ENCODE assay signal across 12 cellular contexts in the genomic region with DNA sequence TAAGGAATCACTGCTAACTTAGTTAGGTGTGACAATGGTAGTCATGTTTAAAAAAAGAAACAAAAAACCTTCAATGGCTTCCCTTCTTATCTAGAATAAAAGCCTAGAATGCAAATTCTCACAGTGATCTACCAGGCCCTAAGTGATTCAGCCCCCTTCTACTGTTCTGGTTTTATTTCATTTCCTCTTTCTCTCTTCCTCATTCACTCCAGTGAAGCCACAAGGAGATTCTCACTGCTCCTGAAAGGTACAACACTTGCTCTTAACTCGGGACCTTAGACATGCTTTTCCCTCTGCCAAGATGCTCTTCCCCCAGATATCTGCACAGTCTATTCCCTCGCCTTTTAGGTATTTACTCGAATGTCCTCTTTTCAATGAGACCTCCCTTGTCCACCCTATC. TPM values are rescaled to one million over a fixed set of nuclear protein-coding genes. Genes with fewer than 3 reads are reported as not detected.
A peak's percentile ranks its signal among the peaks of the same experiment; 100 is the strongest.
DNase-seq lines count a peak whose midpoint lies in the region; ATAC-seq, FAIRE-seq and TF ChIP-seq lines count a peak whose summit lies in the region.
"Had no signal": no experiment of that assay in that cellular context is flagged by ENCODE, and none has a peak within 500 bp of the region (broad histone marks: within the 10 kb centered on the region; RNA-seq: fewer than 3 reads in every experiment).

No MANE protein-coding gene starts in this region.

- no peaks in the 10 kb centered on the region for H3K27me3 Mint-ChIP-seq in memory B cell

- no peaks in the 10 kb centered on the region for H4K20me1 ChIP-seq in HepG2 (ENCODE audit: insufficient read depth, low read length)

- H3K4me1 ChIP-seq in HepG2 (ENCODE audit: insufficient read depth, low read length) = peaks cover 35% of the 10 kb centered on the region

- H3K9me3 ChIP-seq in WERI-Rb-1 (ENCODE audit: severe bottlenecking) = no peaks in the 10 kb centered on the region
- no peaks in the 10 kb centered on the region for H3K9me3 ChIP-seq in HepG2 (ENCODE audit: low read length)
- H3K9me3 ChIP-seq: tibial artery had no signal

- no peak overlapping the region for H2AFZ ChIP-seq in HepG2 (ENCODE audit: low read length)

- peaks cover 14% of the 10 kb centered on the region for H3K79me2 ChIP-seq in HepG2 (ENCODE audit: insufficient read depth, low read length)

- in situ Hi-C loops in HepG2 (cut with HindIII; ENCODE audit: extremely low pct_ligation_motif_present, low pct_unique_long_range_greater_than_20kb) = no loop called here

- H3K36me3 ChIP-seq in GM06990 (ENCODE audit: control insufficient read depth, insufficient read depth, low read length) (peaks cover 8% of the 10 kb centered on the region), WERI-Rb-1 (peaks cover 31% of the 10 kb centered on the region), HepG2 (replicated peaks in 1 of 2; ENCODE audit: control insufficient read depth in 1 of 2, insufficient read depth in 2 of 2, low read length in 2 of 2) (peaks cover under 1 to 21% of the 10 kb centered on the region in 2 experiments; a peak in 3 of 5 replicates)

- no peaks in the 10 kb centered on the region for H3K27me3 ChIP-seq in GM06990 (replicated peaks; ENCODE audit: control insufficient read depth, insufficient read depth, low read length)
- no peaks in the 10 kb centered on the region for H3K27me3 ChIP-seq in WERI-Rb-1 (ENCODE audit: insufficient read depth, low read depth, severe bottlenecking)
- H3K27me3 ChIP-seq in HepG2 (ENCODE audit: control insufficient read depth in 1 of 2, insufficient read depth in 2 of 2, low read length in 2 of 2) = no peaks in the 10 kb centered on the region
- H3K27me3 ChIP-seq: tibial artery had no signal

- H3K9ac ChIP-seq in HepG2 (ENCODE audit: insufficient read depth, low read depth, low read length) = no peak overlapping the region

- no peak for FAIRE-seq in HepG2 (lab: Jason Lieb, UNC)
- FAIRE-seq: kidney had no signal

- peak overlapping the region; percentile 37 for H3K4me3 ChIP-seq in GM06990 (replicated peaks; ENCODE audit: low read depth, low read length)
- H3K4me3 ChIP-seq in WERI-Rb-1 (ENCODE audit: low read depth, low read length) = no peak overlapping the region
- H3K4me3 ChIP-seq in HepG2 (replicated peaks in 1 of 3; ENCODE audit: insufficient read depth in 1 of 3, low read depth in 2 of 3, low read length in 3 of 3) = no peak overlapping the region
- H3K4me3 ChIP-seq: tibial artery had no signal

- no peak for TF ChIP-seq EP300 in HepG2 (IDR thresholded peaks at IDR 0.05; ENCODE audit: low read depth in 2 of 2, low read length in 2 of 2)
- TF ChIP-seq EP300 in HepG2 (CRISPR knock-in tag; IDR thresholded peaks at IDR 0.05; ENCODE audit: borderline replicate concordance) = no peak

- 95% methylated on average over 3 of the region's 3 CpGs for WGBS in HepG2 (ENCODE audit: low lambda C conversion rate)

- no peak overlapping the region for H3K27ac ChIP-seq in WERI-Rb-1
- no peak overlapping the region for H3K27ac ChIP-seq in HepG2 (ENCODE audit: extremely low read length, insufficient read depth, low read length)
- H3K27ac ChIP-seq: tibial artery had no signal

- peak overlapping the region; percentile 83 for H3K27ac Mint-ChIP-seq in memory B cell

- no TSS peak for BruUV-seq in HepG2 (replicated peaks; lab: Mats Ljungman, UMichigan)

- H3K4me1 Mint-ChIP-seq in memory B cell = peaks cover 33% of the 10 kb centered on the region

- ATAC-seq in GM21423 (IDR thresholded peaks at IDR 0.05; ENCODE audit: unreplicated experiment) = peak; percentile 38
- peak; percentile 70 for ATAC-seq in memory B cell (ENCODE audit: low read depth)
- ATAC-seq in HepG2 = no peak

- DNase-seq in GM06990 (ENCODE audit: extremely low read depth, insufficient read length) (peak; percentile 53), SIG-M5 treated with dmso at 0.1 percent for 504 hours (lab: John Stamatoyannopoulos, UW; ENCODE audit: unreplicated experiment) (peak; percentile 88), memory B cell (ENCODE audit: low spot score in 2 of 2) (no peak), WERI-Rb-1 (no peak), HepG2 (ENCODE audit: low spot score) (no peak)
- DNase-seq in activated effector memory CD4-positive, alpha-beta T cell treated with anti-CD3 and anti-CD28 coated beads, Interleukin-2, amount 50 U/mL, for 16 hours = no peak
- DNase-seq: caudate nucleus, kidney, NCI-H2029, nucleus accumbens, tibial artery had no signal

- no peak for TF ChIP-seq RAD21 in HepG2 (CRISPR knock-in tag; IDR thresholded peaks at IDR 0.05)

- H3K36me3 Mint-ChIP-seq in memory B cell = peaks cover 8% of the 10 kb centered on the region

- H3K9me3 Mint-ChIP-seq in memory B cell = no peaks in the 10 kb centered on the region

- POLR2A ChIA-PET in HepG2 (lab: Yijun Ruan, JAX) = no interaction called here

- TF ChIP-seq CTCF in GM06990 (IDR thresholded peaks at IDR 0.05; ENCODE audit: insufficient read depth, low read length, poor library complexity, severe bottlenecking) (no peak), WERI-Rb-1 (IDR thresholded peaks at IDR 0.05; ENCODE audit: low read depth, low read length) (no peak), HepG2 (CRISPR knock-in tag; IDR thresholded peaks at IDR 0.05) (no peak)

- peak overlapping the region; percentile 51 for H3K4me3 Mint-ChIP-seq in memory B cell

- CTCF ChIA-PET in HepG2 (lab: Yijun Ruan, JAX; ENCODE audit: low intra/inter-chr PET ratio, low total read pairs) = no interaction called here

- no peak overlapping the region for H3K4me2 ChIP-seq in HepG2 (ENCODE audit: low read depth, low read length)

- intact Hi-C loops in HepG2 (cut with micrococcal nuclease; ENCODE audit: unreplicated experiment) = no loop called here

- no peak for TF ChIP-seq POLR2A in HepG2 (IDR thresholded peaks at IDR 0.05; ENCODE audit: insufficient read depth in 1 of 2, low read depth in 2 of 2, low read length in 2 of 2)

RNA-seq across cellular contexts. Expression of gene PIGS, which starts 3.7 kb away (rescaled TPM):
- total RNA-seq in HepG2 (2016; rRNA removed; fragmentation: Illumina TruSeq; extraction: Trizol) = 26.6 and 42.6 TPM in 2 replicates
- total RNA-seq in HepG2 (2016; cell fraction: cytosol; rRNA removed; fragmentation: Illumina TruSeq; extraction: Trizol; ENCODE audit: low read depth) = 13.9 and 14.3 TPM in 2 replicates
- 23.4 and 47.4 TPM in 2 replicates for total RNA-seq in HepG2 (2016; cell fraction: insoluble cytoplasmic fraction; rRNA removed; fragmentation: Illumina TruSeq; extraction: Trizol)
- 32.6 and 37.9 TPM in 2 replicates for total RNA-seq in HepG2 (2016; cell fraction: membrane; rRNA removed; fragmentation: Illumina TruSeq; extraction: Trizol)
- 34.6 and 36.1 TPM in 2 replicates for total RNA-seq in HepG2 (2016; cell fraction: nucleus; rRNA removed; fragmentation: Illumina TruSeq; extraction: Trizol)
- 23.5 and 31.7 TPM in 2 replicates for polyA plus RNA-seq in HepG2 (2011; rRNA removed)
- 29.9 and 34.2 TPM in 2 replicates for polyA plus RNA-seq in HepG2 (2011; cell fraction: cytosol; rRNA removed)
- 62.5 and 62.8 TPM in 2 replicates for polyA plus RNA-seq in HepG2 (2011; cell fraction: nucleus; rRNA removed)
- 58.2 and 68.5 TPM in 2 replicates for polyA plus RNA-seq in HepG2 (2012)
- 17.4 and 20.1 TPM in 2 replicates for polyA plus RNA-seq in HepG2 (2016; cell fraction: cytosol; fragmentation: Illumina TruSeq; extraction: Trizol; ENCODE audit: low read depth)
- polyA plus RNA-seq in HepG2 (2016; cell fraction: insoluble cytoplasmic fraction; fragmentation: Illumina TruSeq; extraction: Trizol; ENCODE audit: low read depth) = 27.8 and 30.3 TPM in 2 replicates
- 34.6 and 35.4 TPM in 2 replicates for polyA plus RNA-seq in HepG2 (2016; cell fraction: membrane; fragmentation: Illumina TruSeq; extraction: Trizol; ENCODE audit: low read depth)
- 62.4 and 64.1 TPM in 2 replicates for polyA plus RNA-seq in HepG2 (2016; cell fraction: nucleus; fragmentation: Illumina TruSeq; extraction: Trizol; ENCODE audit: insufficient read depth, low read depth)
- polyA minus RNA-seq in HepG2 (2011; rRNA and poly(A)+ RNA removed; ENCODE audit: low replicate concordance) = 43.4 and 53.5 TPM in 2 replicates
- polyA minus RNA-seq in HepG2 (2011; cell fraction: cytosol; rRNA and poly(A)+ RNA removed) = 22.6 and 26.6 TPM in 2 replicates
- 19.8 and 27.0 TPM in 2 replicates for polyA minus RNA-seq in HepG2 (2011; cell fraction: nucleus; rRNA and poly(A)+ RNA removed)

RNA-seq across cellular contexts. Expression of gene ALDOC, which starts 9.1 kb away (rescaled TPM):
- 15.4 and 16.9 TPM in 2 replicates for total RNA-seq in HepG2 (2016; rRNA removed; fragmentation: Illumina TruSeq; extraction: Trizol)
- total RNA-seq in HepG2 (2016; cell fraction: cytosol; rRNA removed; fragmentation: Illumina TruSeq; extraction: Trizol; ENCODE audit: low read depth) = 1.9 and 2.3 TPM in 2 replicates
- 14.8 and 19.1 TPM in 2 replicates for total RNA-seq in HepG2 (2016; cell fraction: insoluble cytoplasmic fraction; rRNA removed; fragmentation: Illumina TruSeq; extraction: Trizol)
- 3.6 and 4.1 TPM in 2 replicates for total RNA-seq in HepG2 (2016; cell fraction: membrane; rRNA removed; fragmentation: Illumina TruSeq; extraction: Trizol)
- 5.5 and 6.5 TPM in 2 replicates for total RNA-seq in HepG2 (2016; cell fraction: nucleus; rRNA removed; fragmentation: Illumina TruSeq; extraction: Trizol)
- polyA plus RNA-seq in HepG2 (2011; rRNA removed) = 60.9 and 86.5 TPM in 2 replicates
- polyA plus RNA-seq in HepG2 (2011; cell fraction: cytosol; rRNA removed) = 88.3 and 89.2 TPM in 2 replicates
- 58.5 and 80.1 TPM in 2 replicates for polyA plus RNA-seq in HepG2 (2011; cell fraction: nucleus; rRNA removed)
- 60.0 and 69.4 TPM in 2 replicates for polyA plus RNA-seq in HepG2 (2012)
- polyA plus RNA-seq in HepG2 (2016; cell fraction: cytosol; fragmentation: Illumina TruSeq; extraction: Trizol; ENCODE audit: low read depth) = 2.0 and 2.3 TPM in 2 replicates
- 19.5 and 24.0 TPM in 2 replicates for polyA plus RNA-seq in HepG2 (2016; cell fraction: insoluble cytoplasmic fraction; fragmentation: Illumina TruSeq; extraction: Trizol; ENCODE audit: low read depth)
- 2.4 and 2.9 TPM in 2 replicates for polyA plus RNA-seq in HepG2 (2016; cell fraction: membrane; fragmentation: Illumina TruSeq; extraction: Trizol; ENCODE audit: low read depth)
- 7.6 and 8.5 TPM in 2 replicates for polyA plus RNA-seq in HepG2 (2016; cell fraction: nucleus; fragmentation: Illumina TruSeq; extraction: Trizol; ENCODE audit: insufficient read depth, low read depth)
- polyA minus RNA-seq in HepG2 (2011; rRNA and poly(A)+ RNA removed; ENCODE audit: low replicate concordance) = 18.8 and 112 TPM in 2 replicates
- polyA minus RNA-seq in HepG2 (2011; cell fraction: cytosol; rRNA and poly(A)+ RNA removed) = 37.7 and 51.5 TPM in 2 replicates
- polyA minus RNA-seq in HepG2 (2011; cell fraction: nucleus; rRNA and poly(A)+ RNA removed) = 11.8 and 17.7 TPM in 2 replicates

RNA-seq across cellular contexts. Expression of gene UNC119, which starts 15.2 kb away (rescaled TPM):
- total RNA-seq in HepG2 (2016; rRNA removed; fragmentation: Illumina TruSeq; extraction: Trizol) = 7.8 and 10.4 TPM in 2 replicates
- 5.0 and 5.9 TPM in 2 replicates for total RNA-seq in HepG2 (2016; cell fraction: cytosol; rRNA removed; fragmentation: Illumina TruSeq; extraction: Trizol; ENCODE audit: low read depth)
- 8.0 and 10.9 TPM in 2 replicates for total RNA-seq in HepG2 (2016; cell fraction: insoluble cytoplasmic fraction; rRNA removed; fragmentation: Illumina TruSeq; extraction: Trizol)
- 7.4 and 9.1 TPM in 2 replicates for total RNA-seq in HepG2 (2016; cell fraction: membrane; rRNA removed; fragmentation: Illumina TruSeq; extraction: Trizol)
- 9.3 and 10.1 TPM in 2 replicates for total RNA-seq in HepG2 (2016; cell fraction: nucleus; rRNA removed; fragmentation: Illumina TruSeq; extraction: Trizol)
- 57.6 and 63.1 TPM in 2 replicates for polyA plus RNA-seq in HepG2 (2011; rRNA removed)
- 25.1 and 34.9 TPM in 2 replicates for polyA plus RNA-seq in HepG2 (2011; cell fraction: cytosol; rRNA removed)
- polyA plus RNA-seq in HepG2 (2011; cell fraction: nucleus; rRNA removed) = 72.7 and 85.1 TPM in 2 replicates
- 7.3 and 9.0 TPM in 2 replicates for polyA plus RNA-seq in HepG2 (2012)
- 6.0 and 6.7 TPM in 2 replicates for polyA plus RNA-seq in HepG2 (2016; cell fraction: cytosol; fragmentation: Illumina TruSeq; extraction: Trizol; ENCODE audit: low read depth)
- polyA plus RNA-seq in HepG2 (2016; cell fraction: insoluble cytoplasmic fraction; fragmentation: Illumina TruSeq; extraction: Trizol; ENCODE audit: low read depth) = 12.0 and 13.5 TPM in 2 replicates
- polyA plus RNA-seq in HepG2 (2016; cell fraction: membrane; fragmentation: Illumina TruSeq; extraction: Trizol; ENCODE audit: low read depth) = 9.2 and 10.9 TPM in 2 replicates
- polyA plus RNA-seq in HepG2 (2016; cell fraction: nucleus; fragmentation: Illumina TruSeq; extraction: Trizol; ENCODE audit: insufficient read depth, low read depth) = 18.0 and 19.4 TPM in 2 replicates
- 33.6 and 62.8 TPM in 2 replicates for polyA minus RNA-seq in HepG2 (2011; rRNA and poly(A)+ RNA removed; ENCODE audit: low replicate concordance)
- polyA minus RNA-seq in HepG2 (2011; cell fraction: cytosol; rRNA and poly(A)+ RNA removed) = 6.5 and 12.7 TPM in 2 replicates
- 30.0 and 33.3 TPM in 2 replicates for polyA minus RNA-seq in HepG2 (2011; cell fraction: nucleus; rRNA and poly(A)+ RNA removed)

RNA-seq across cellular contexts. Expression of gene SPAG5, which starts 31.2 kb away (rescaled TPM):
- total RNA-seq in HepG2 (2016; rRNA removed; fragmentation: Illumina TruSeq; extraction: Trizol) = 98.0 and 105 TPM in 2 replicates
- 14.6 and 16.2 TPM in 2 replicates for total RNA-seq in HepG2 (2016; cell fraction: cytosol; rRNA removed; fragmentation: Illumina TruSeq; extraction: Trizol; ENCODE audit: low read depth)
- total RNA-seq in HepG2 (2016; cell fraction: insoluble cytoplasmic fraction; rRNA removed; fragmentation: Illumina TruSeq; extraction: Trizol) = 98.5 and 112 TPM in 2 replicates
- 35.4 and 39.1 TPM in 2 replicates for total RNA-seq in HepG2 (2016; cell fraction: membrane; rRNA removed; fragmentation: Illumina TruSeq; extraction: Trizol)
- 89.1 and 95.8 TPM in 2 replicates for total RNA-seq in HepG2 (2016; cell fraction: nucleus; rRNA removed; fragmentation: Illumina TruSeq; extraction: Trizol)
- 28.2 and 41.4 TPM in 2 replicates for polyA plus RNA-seq in HepG2 (2011; rRNA removed)
- polyA plus RNA-seq in HepG2 (2011; cell fraction: cytosol; rRNA removed) = 22.7 and 32.5 TPM in 2 replicates
- 69.4 and 110 TPM in 2 replicates for polyA plus RNA-seq in HepG2 (2011; cell fraction: nucleus; rRNA removed)
- polyA plus RNA-seq in HepG2 (2012) = 16.1 and 27.4 TPM in 2 replicates
- 9.9 and 10.2 TPM in 2 replicates for polyA plus RNA-seq in HepG2 (2016; cell fraction: cytosol; fragmentation: Illumina TruSeq; extraction: Trizol; ENCODE audit: low read depth)
- polyA plus RNA-seq in HepG2 (2016; cell fraction: insoluble cytoplasmic fraction; fragmentation: Illumina TruSeq; extraction: Trizol; ENCODE audit: low read depth) = 92.8 and 96.1 TPM in 2 replicates
- polyA plus RNA-seq in HepG2 (2016; cell fraction: membrane; fragmentation: Illumina TruSeq; extraction: Trizol; ENCODE audit: low read depth) = 20.0 and 23.8 TPM in 2 replicates
- 145 and 148 TPM in 2 replicates for polyA plus RNA-seq in HepG2 (2016; cell fraction: nucleus; fragmentation: Illumina TruSeq; extraction: Trizol; ENCODE audit: insufficient read depth, low read depth)
- polyA minus RNA-seq in HepG2 (2011; rRNA and poly(A)+ RNA removed; ENCODE audit: low replicate concordance) = 67.2 and 287 TPM in 2 replicates
- polyA minus RNA-seq in HepG2 (2011; cell fraction: cytosol; rRNA and poly(A)+ RNA removed) = 18.6 and 22.3 TPM in 2 replicates
- 59.9 and 64.0 TPM in 2 replicates for polyA minus RNA-seq in HepG2 (2011; cell fraction: nucleus; rRNA and poly(A)+ RNA removed)

RNA-seq across cellular contexts. Expression of gene RSKR, which starts 46.4 kb away (rescaled TPM):
- 1.9 and 5.0 TPM in 2 replicates for total RNA-seq in HepG2 (2016; rRNA removed; fragmentation: Illumina TruSeq; extraction: Trizol)
- 0.62 and 1.0 TPM in 2 replicates for total RNA-seq in HepG2 (2016; cell fraction: cytosol; rRNA removed; fragmentation: Illumina TruSeq; extraction: Trizol; ENCODE audit: low read depth)
- total RNA-seq in HepG2 (2016; cell fraction: insoluble cytoplasmic fraction; rRNA removed; fragmentation: Illumina TruSeq; extraction: Trizol) = 0.83 and 5.2 TPM in 2 replicates
- total RNA-seq in HepG2 (2016; cell fraction: membrane; rRNA removed; fragmentation: Illumina TruSeq; extraction: Trizol) = 0.48 and 0.93 TPM in 2 replicates
- total RNA-seq in HepG2 (2016; cell fraction: nucleus; rRNA removed; fragmentation: Illumina TruSeq; extraction: Trizol) = 12.3 and 13.9 TPM in 2 replicates
- 8.6 and 10.4 TPM in 2 replicates for polyA plus RNA-seq in HepG2 (2011; rRNA removed)
- polyA plus RNA-seq in HepG2 (2011; cell fraction: cytosol; rRNA removed) = 1.6 TPM in 2 replicates
- polyA plus RNA-seq in HepG2 (2011; cell fraction: nucleus; rRNA removed) = 39.0 and 41.5 TPM in 2 replicates
- polyA plus RNA-seq in HepG2 (2012) = 3.7 and 5.6 TPM in 2 replicates
- 0.03 TPM in 1 of 2 replicates, not detected in the other for polyA plus RNA-seq in HepG2 (2016; cell fraction: cytosol; fragmentation: Illumina TruSeq; extraction: Trizol; ENCODE audit: low read depth)
- polyA plus RNA-seq in HepG2 (2016; cell fraction: insoluble cytoplasmic fraction; fragmentation: Illumina TruSeq; extraction: Trizol; ENCODE audit: low read depth) = 0.70 and 1.3 TPM in 2 replicates
- 0.22 and 0.43 TPM in 2 replicates for polyA plus RNA-seq in HepG2 (2016; cell fraction: membrane; fragmentation: Illumina TruSeq; extraction: Trizol; ENCODE audit: low read depth)
- polyA plus RNA-seq in HepG2 (2016; cell fraction: nucleus; fragmentation: Illumina TruSeq; extraction: Trizol; ENCODE audit: insufficient read depth, low read depth) = 33.1 and 34.5 TPM in 2 replicates
- polyA minus RNA-seq in HepG2 (2011; rRNA and poly(A)+ RNA removed; ENCODE audit: low replicate concordance) = 12.9 and 33.2 TPM in 2 replicates
- polyA minus RNA-seq in HepG2 (2011; cell fraction: cytosol; rRNA and poly(A)+ RNA removed) = 1.1 and 2.8 TPM in 2 replicates
- polyA minus RNA-seq in HepG2 (2011; cell fraction: nucleus; rRNA and poly(A)+ RNA removed) = 27.9 and 31.6 TPM in 2 replicates

Comparison
In these comparisons a context has a peak if more than half of its experiments do, and no peak if none do; other contexts are left out.
1. DNase-seq: peak in GM06990 (single experiment) and SIG-M5 treated with dmso at 0.1 percent for 504 hours (single experiment); none in memory B cell (0 of 2), WERI-Rb-1 (single experiment), HepG2 (single experiment) and activated effector memory CD4-positive, alpha-beta T cell treated with anti-CD3 and anti-CD28 coated beads, Interleukin-2, amount 50 U/mL, for 16 hours (single experiment).